ENCODE assay signal across 1 cellular context in genomic region chr3:183298708-183299153, GRCh38.
TF ChIP-seq lines count a peak whose summit lies in the region.

No MANE protein-coding gene starts in this region.

TF ChIP-seq in HEK293, 187 proteins besides CTCF, POLR2A, EP300 and RAD21 (continued from another document):
- TF ChIP-seq PRDM4 (tag by site-specific recombination; IDR thresholded peaks at IDR 0.05) (peak; percentile 68; the same call in 1 of the 2 replicates), GLIS1 (tag by site-specific recombination; IDR thresholded peaks at IDR 0.05) (peak; percentile 94), KLF8 (tag by site-specific recombination; IDR thresholded peaks at IDR 0.05) (0 out of 2 replicates have a peak, but pooled peaks have one; percentile 26), ZNF266 (tag by site-specific recombination; IDR thresholded peaks at IDR 0.05; ENCODE audit: low read depth) (no peak), OSR2 (tag by site-specific recombination; IDR thresholded peaks at IDR 0.05) (peak; percentile 41), PATZ1 (tag by site-specific recombination; IDR thresholded peaks at IDR 0.05) (peak; percentile 65; the same call in 1 of the 2 replicates), ZNF19 (tag by site-specific recombination; IDR thresholded peaks at IDR 0.05; ENCODE audit: low read depth) (no peak), INSM2 (tag by site-specific recombination; IDR thresholded peaks at IDR 0.05) (no peak), ZNF521 (tag by site-specific recombination; IDR thresholded peaks at IDR 0.05) (no peak), ZIC2 (tag by site-specific recombination; IDR thresholded peaks at IDR 0.05) (peak; percentile 95), ELK4 (IDR thresholded peaks at IDR 0.05; ENCODE audit: borderline replicate concordance, low read depth, low read length) (no peak), ZFP37 (tag by site-specific recombination; IDR thresholded peaks at IDR 0.05) (0 out of 2 replicates have a peak, but pooled peaks have one; percentile 24), ZNF664 (tag by site-specific recombination; IDR thresholded peaks at IDR 0.05) (peak; percentile 30; the same call in 1 of the 2 replicates), ZNF138 (tag by site-specific recombination; IDR thresholded peaks at IDR 0.05; ENCODE audit: borderline replicate concordance) (no peak), ZNF114 (tag by site-specific recombination; IDR thresholded peaks at IDR 0.05) (no peak), GFI1B (tag by site-specific recombination; IDR thresholded peaks at IDR 0.05) (no peak), SP7 (tag by site-specific recombination; IDR thresholded peaks at IDR 0.05) (peak; percentile 80), ZSCAN30 (tag by site-specific recombination; IDR thresholded peaks at IDR 0.05) (peak; percentile 84), ZNF629 (tag by site-specific recombination; IDR thresholded peaks at IDR 0.05) (peak; percentile 74; the same call in 1 of the 2 replicates), ZNF366 (tag by site-specific recombination; conservative IDR thresholded peaks at IDR 0.05) (peak; percentile 68), ZNF24 (tag by site-specific recombination; IDR thresholded peaks at IDR 0.05) (0 out of 2 replicates have a peak, but pooled peaks have one; percentile 15), ZBTB17 (tag by site-specific recombination; IDR thresholded peaks at IDR 0.05) (peak; percentile 47; the same call in 1 of the 2 replicates), FEZF1 (tag by site-specific recombination; IDR thresholded peaks at IDR 0.05) (peak; percentile 66), ZNF639 (tag by site-specific recombination; IDR thresholded peaks at IDR 0.05) (0 out of 2 replicates have a peak, but pooled peaks have one; percentile 30), ZNF600 (tag by site-specific recombination; IDR thresholded peaks at IDR 0.05) (peak; percentile 77), ZNF398 (tag by site-specific recombination; IDR thresholded peaks at IDR 0.05) (peak; percentile 64), IKZF3 (tag by site-specific recombination; IDR thresholded peaks at IDR 0.05) (peak; percentile 68; the same call in 1 of the 2 replicates), ZFP69B (tag by site-specific recombination; IDR thresholded peaks at IDR 0.05) (peak; percentile 27; the same call in 1 of the 2 replicates), MZF1 (tag by site-specific recombination; IDR thresholded peaks at IDR 0.05; ENCODE audit: borderline replicate concordance) (no peak), ZSCAN4 (tag by site-specific recombination; IDR thresholded peaks at IDR 0.05) (peak; percentile 86), PRDM10 (tag by site-specific recombination; IDR thresholded peaks at IDR 0.05) (peak; percentile 22; the same call in 1 of the 2 replicates), ZNF585B (tag by site-specific recombination; IDR thresholded peaks at IDR 0.05) (no peak), PRDM1 (tag by site-specific recombination; IDR thresholded peaks at IDR 0.05) (peak; percentile 68), ZBTB6 (tag by site-specific recombination; IDR thresholded peaks at IDR 0.05) (no peak)
